ENCODE assay signal across 8 cellular contexts in the genomic region with DNA sequence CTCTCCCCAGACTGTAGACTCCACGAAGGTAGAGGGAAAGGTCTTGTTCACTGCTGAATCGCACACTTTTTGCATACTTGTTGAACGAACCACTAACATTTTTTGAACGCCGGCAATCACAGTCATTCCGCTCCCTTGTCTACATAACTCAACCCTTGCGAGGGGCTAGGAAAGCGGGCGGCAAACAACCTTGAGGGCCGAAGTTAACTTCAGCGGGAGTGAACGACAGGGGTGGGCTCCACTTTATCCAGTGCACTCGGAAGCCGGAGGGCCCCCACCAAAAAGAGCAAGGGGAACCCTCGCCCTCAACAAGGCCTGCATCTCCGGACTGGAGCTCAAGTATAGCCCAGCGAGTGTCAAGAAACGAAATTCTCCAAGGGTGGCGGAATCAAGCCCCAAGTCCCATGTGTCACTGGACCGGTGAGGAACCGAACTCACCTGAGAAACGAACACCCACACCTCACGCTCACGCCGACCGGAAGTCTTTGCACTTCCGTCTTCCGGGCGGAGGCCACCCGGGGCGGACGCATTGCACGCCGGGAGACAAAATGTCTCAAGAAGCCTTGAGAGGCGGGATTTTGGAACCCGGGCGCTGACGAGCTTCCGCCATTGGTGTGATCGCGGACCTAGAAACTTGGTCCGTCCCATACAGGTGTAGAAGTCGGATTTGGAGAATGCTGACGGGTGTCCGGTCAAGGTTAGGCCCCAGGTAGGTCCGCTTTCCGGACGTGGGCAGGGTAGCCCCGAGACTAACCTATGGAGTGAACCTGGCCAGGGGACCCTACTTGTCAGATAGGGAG. TPM values are rescaled to one million over a fixed set of nuclear protein-coding genes. Genes with fewer than 3 reads are reported as not detected.
A peak's percentile ranks its signal among the peaks of the same experiment; 100 is the strongest.
DNase-seq lines count a peak whose midpoint lies in the region; ATAC-seq and TF ChIP-seq lines count a peak whose summit lies in the region.

TSS of gene LLPH (minus strand) at position 484 of the 800 bp plus-strand sequence. CDS start 1,644 bp downstream, outside the sequence.

- TF ChIP-seq CTCF in glutamatergic neuron (IDR thresholded peaks at IDR 0.05; ENCODE audit: partially characterized antibody, unreplicated experiment): no peak
- no peak for TF ChIP-seq CTCF in osteoblast (IDR thresholded peaks at IDR 0.05; ENCODE audit: extremely low read depth, low read depth, low read length)

- ATAC-seq in SK-N-SH treated with all-trans-retinoic acid at 6 μM for 48 hours: peak; percentile 93

- H3K4me3 Mint-ChIP-seq in activated naive CD4-positive, alpha-beta T cell treated with anti-CD3 and anti-CD28 coated beads, Interleukin-2, amount 50 U/mL, for 24 hours: peak within 1 kb of the TSS; percentile 98
- H3K4me3 Mint-ChIP-seq in glutamatergic neuron (ENCODE audit: unreplicated experiment): peak within 1 kb of the TSS; percentile 98

- H4K20me1 ChIP-seq in osteoblast (ENCODE audit: insufficient read depth, low read length): peaks cover 10% of the 10 kb centered on the region

- H3K27me3 ChIP-seq in osteoblast (ENCODE audit: insufficient read depth, low read length): no peaks in the 10 kb centered on the region
- H3K27me3 ChIP-seq in thymus (ENCODE audit: control insufficient read depth, insufficient read depth): no peaks in the 10 kb centered on the region

- H2AFZ ChIP-seq in osteoblast (ENCODE audit: low read length): peak within 1 kb of the TSS; percentile 87

- no peaks in the 10 kb centered on the region for H3K9me3 Mint-ChIP-seq in activated naive CD4-positive, alpha-beta T cell treated with anti-CD3 and anti-CD28 coated beads, Interleukin-2, amount 50 U/mL, for 24 hours
- H3K9me3 Mint-ChIP-seq in glutamatergic neuron (ENCODE audit: unreplicated experiment): peaks cover 5% of the 10 kb centered on the region

- H3K4me2 ChIP-seq in osteoblast (ENCODE audit: insufficient read depth, low read length): peak within 1 kb of the TSS; percentile 95

- POLR2A ChIA-PET in HEK293T (lab: Yijun Ruan, JAX): interaction anchor here (0.8 to 2.3 kb wide), 19 partner anchors 9 to 758 kb away, joined by 3 to 23 read pairs (median 4); partner anchors contain the start of genes HELB, HMGA2 and TMBIM4

- H3K4me3 ChIP-seq in osteoblast (ENCODE audit: insufficient read depth, low read length): peak within 1 kb of the TSS; percentile 97
- peak within 1 kb of the TSS; percentile 53 for H3K4me3 ChIP-seq in thymus (ENCODE audit: low read length)

- H3K36me3 Mint-ChIP-seq in activated naive CD4-positive, alpha-beta T cell treated with anti-CD3 and anti-CD28 coated beads, Interleukin-2, amount 50 U/mL, for 24 hours: peaks cover 24% of the 10 kb centered on the region
- H3K36me3 Mint-ChIP-seq in glutamatergic neuron (ENCODE audit: unreplicated experiment): no peaks in the 10 kb centered on the region

- H3K27ac ChIP-seq in osteoblast (ENCODE audit: low read depth, low read length) (peak within 1 kb of the TSS; percentile 92), thymus (ENCODE audit: low read depth) (peak within 1 kb of the TSS; percentile 72)

- no peaks in the 10 kb centered on the region for H3K27me3 Mint-ChIP-seq in activated naive CD4-positive, alpha-beta T cell treated with anti-CD3 and anti-CD28 coated beads, Interleukin-2, amount 50 U/mL, for 24 hours
- H3K27me3 Mint-ChIP-seq in glutamatergic neuron (ENCODE audit: unreplicated experiment): no peaks in the 10 kb centered on the region

- DNase-seq in GM04503 (ENCODE audit: low read depth): peak; percentile 52
- DNase-seq in HEK293T (ENCODE audit: extremely low spot score): peak; percentile 93
- DNase-seq in MV-4-11 (lab: John Stamatoyannopoulos, UW): peak; percentile 88
- peak; percentile 88 for DNase-seq in glutamatergic neuron
- peak; percentile 98 for DNase-seq in osteoblast (ENCODE audit: insufficient read length, low spot score, missing footprints)

- under 1% methylated on average over 49 of the region's 49 CpGs for WGBS in thymus

- peaks cover 20% of the 10 kb centered on the region for H3K4me1 ChIP-seq in osteoblast (ENCODE audit: insufficient read depth, low read length)
- peaks cover 10% of the 10 kb centered on the region for H3K4me1 ChIP-seq in thymus (ENCODE audit: control insufficient read depth, insufficient read depth, low read length)

- H3K9me3 ChIP-seq in osteoblast (ENCODE audit: low read depth, low read length) (no peaks in the 10 kb centered on the region), thymus (ENCODE audit: control insufficient read depth) (no peaks in the 10 kb centered on the region)

- peaks cover 63% of the 10 kb centered on the region for H3K4me1 Mint-ChIP-seq in activated naive CD4-positive, alpha-beta T cell treated with anti-CD3 and anti-CD28 coated beads, Interleukin-2, amount 50 U/mL, for 24 hours
- H3K4me1 Mint-ChIP-seq in glutamatergic neuron (ENCODE audit: low read depth, unreplicated experiment): peaks cover 10% of the 10 kb centered on the region

- peaks cover 51% of the 10 kb centered on the region for H3K79me2 ChIP-seq in osteoblast (ENCODE audit: insufficient read depth, low read length)

- H3K27ac Mint-ChIP-seq in activated naive CD4-positive, alpha-beta T cell treated with anti-CD3 and anti-CD28 coated beads, Interleukin-2, amount 50 U/mL, for 24 hours: peak within 1 kb of the TSS; percentile 92
- peak within 1 kb of the TSS; percentile 41 for H3K27ac Mint-ChIP-seq in glutamatergic neuron (ENCODE audit: unreplicated experiment)

- CTCF ChIA-PET in HEK293T (lab: Yijun Ruan, JAX): interaction anchor here (0.5 kb wide), 1 partner anchor 16 kb away, joined by 3 read pairs; no protein-coding TSS in a partner anchor

- H3K36me3 ChIP-seq in osteoblast (ENCODE audit: insufficient read depth, low read length): peaks cover 29% of the 10 kb centered on the region
- H3K36me3 ChIP-seq in thymus (ENCODE audit: control insufficient read depth, insufficient read depth): peaks cover 4% of the 10 kb centered on the region

TF ChIP-seq in HEK293T, 16 proteins besides CTCF, POLR2A, EP300 and RAD21:
- TF ChIP-seq FOXK2 (IDR thresholded peaks at IDR 0.05) (no peak), ELF4 (IDR thresholded peaks at IDR 0.05) (peak; percentile 95)
TF ChIP-seq in HEK293T: peak in this region for 1.

TF ChIP-seq in SK-N-SH treated with all-trans-retinoic acid at 6 μM for 48 hours, 23 proteins besides CTCF, POLR2A, EP300 and RAD21:
- TF ChIP-seq ARNTL (CRISPR knock-in tag; IDR thresholded peaks at IDR 0.05; ENCODE audit: borderline replicate concordance, low read depth): no peak
- no peak for TF ChIP-seq CSDC2 (CRISPR knock-in tag; IDR thresholded peaks at IDR 0.05)
- TF ChIP-seq ZNF8 (CRISPR knock-in tag; IDR thresholded peaks at IDR 0.05): no peak
- TF ChIP-seq PATZ1 (CRISPR knock-in tag; IDR thresholded peaks at IDR 0.05; ENCODE audit: borderline replicate concordance): no peak
- TF ChIP-seq TCF4 (CRISPR knock-in tag; IDR thresholded peaks at IDR 0.05; ENCODE audit: borderline replicate concordance): no peak

RNA-seq across cellular contexts. Expression of gene LLPH, which starts in this region (rescaled TPM):
- total RNA-seq in glutamatergic neuron (ENCODE audit: unreplicated experiment) (14.4 TPM), osteoblast (4.7 and 5.1 TPM in 2 replicates)
- polyA plus RNA-seq in thymus: 29.2 TPM

Comparison
In these comparisons a context has a peak if more than half of its experiments do, and no peak if none do; other contexts are left out.
1. Peak in every context shown above with its lines: DNase-seq, ATAC-seq, H3K4me3 ChIP-seq and H3K27ac ChIP-seq.